ENCODE assay signal across 12 cellular contexts in the genomic region with DNA sequence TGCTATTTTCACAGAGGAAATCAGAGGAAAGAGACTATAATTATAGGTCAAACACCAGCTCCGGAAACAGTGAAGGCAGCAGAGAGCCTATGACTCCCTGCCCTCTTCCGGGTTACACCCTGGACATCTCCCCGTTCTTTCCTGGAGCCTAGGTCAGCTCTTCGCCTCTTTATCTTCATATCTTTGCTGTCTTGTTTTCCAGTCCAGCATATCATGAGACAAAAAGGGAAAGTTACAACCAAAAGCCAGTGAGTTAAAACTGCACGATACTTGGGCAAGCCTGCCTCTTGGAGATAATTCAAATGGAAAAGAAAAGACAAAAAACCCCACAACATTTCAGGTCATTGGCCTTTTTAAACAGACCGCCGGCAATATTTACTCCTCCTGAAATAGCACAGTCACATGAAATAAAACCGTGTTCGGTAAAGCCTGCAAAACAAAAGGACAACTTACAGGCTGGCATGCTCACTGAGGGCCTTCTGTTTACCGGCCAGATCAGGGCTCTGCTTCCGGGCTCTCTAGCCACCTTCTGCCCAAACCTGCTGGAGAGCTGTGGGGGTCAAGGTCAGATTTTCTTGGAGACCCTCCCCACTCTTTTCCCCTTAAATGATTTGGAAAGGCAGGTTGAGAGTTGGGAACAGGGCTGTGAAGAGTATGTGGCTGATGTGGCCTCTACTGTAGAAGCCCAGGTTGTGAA. TPM values are rescaled to one million over a fixed set of nuclear protein-coding genes. Genes with fewer than 3 reads are reported as not detected.
DNase-seq lines count a peak whose midpoint lies in the region; ATAC-seq and TF ChIP-seq lines count a peak whose summit lies in the region.
"Had no signal": no experiment of that assay in that cellular context is flagged by ENCODE, and none has a peak within 500 bp of the region (broad histone marks: within the 10 kb centered on the region; RNA-seq: fewer than 3 reads in every experiment).

No MANE protein-coding gene starts in this region.

- no peak for DNase-seq in activated T-cell treated with anti-CD3 and anti-CD28 coated beads, Interleukin-2, amount 50 U/mL, for 72 hours
- DNase-seq in activated T-cell treated with anti-CD3 and anti-CD28 coated beads, Interleukin-2, amount 50 U/mL, for 48 hours, result no peak
- peak; percentile 70 for DNase-seq in dermis blood vessel endothelial cell
- DNase-seq in lower lobe of right lung, result no peak
- DNase-seq in dedifferentiated amniotic fluid mesenchymal stem cell (ENCODE audit: extremely low spot score), result no peak
- no peak for DNase-seq in PC-9
- no peak for DNase-seq in SIG-M5 treated with dmso at 0.1 percent for 504 hours (lab: John Stamatoyannopoulos, UW; ENCODE audit: unreplicated experiment)
- DNase-seq: activated CD4-positive, alpha-beta T cell treated with anti-CD3 and anti-CD28 coated beads, Interleukin-2, amount 50 U/mL, for 4 hours; AML-193; Peyer's patch; stimulated activated CD8-positive, alpha-beta memory T cell treated with anti-CD3 and anti-CD28 coated beads, Interleukin-4, amount 100 ng/mL, for 48 hours had no signal

- H3K79me2 ChIP-seq in PC-9 (ENCODE audit: low read depth), result no peaks in the 10 kb centered on the region

- 40% methylated on average over 11 of the region's 11 CpGs for WGBS in urinary bladder

- H3K9me3 ChIP-seq in lower lobe of right lung (no peaks in the 10 kb centered on the region), PC-9 (ENCODE audit: insufficient read depth, low read depth) (no peaks in the 10 kb centered on the region)
- H3K9me3 ChIP-seq: Peyer's patch had no signal

- POLR2A ChIA-PET in PC-9 (lab: Charles Lee; ENCODE audit: unreplicated experiment), result no interaction called here

- H3K27ac ChIP-seq in lower lobe of right lung (peak overlapping the region; percentile 71), urinary bladder (ENCODE audit: low read depth) (peak overlapping the region; percentile 35), PC-9 (no peak overlapping the region)

- peak overlapping the region; percentile 58 for H3K27ac Mint-ChIP-seq in activated T-cell treated with anti-CD3 and anti-CD28 coated beads, Interleukin-2, amount 50 U/mL, for 72 hours

- peak overlapping the region; percentile 7 for H3K4me3 ChIP-seq in lower lobe of right lung
- no peak overlapping the region for H3K4me3 ChIP-seq in urinary bladder (ENCODE audit: low read depth, low read length)
- no peak overlapping the region for H3K4me3 ChIP-seq in PC-9
- H3K4me3 ChIP-seq: Peyer's patch had no signal

- ATAC-seq in activated T-cell treated with anti-CD3 and anti-CD28 coated beads, Interleukin-2, amount 50 U/mL, for 72 hours (replicated peaks in 1 of 2), result no peak
- ATAC-seq in lower lobe of right lung, result no peak

- H3K4me1 Mint-ChIP-seq in activated T-cell treated with anti-CD3 and anti-CD28 coated beads, Interleukin-2, amount 50 U/mL, for 72 hours (ENCODE audit: low read depth), result peaks cover 24% of the 10 kb centered on the region

- H3K36me3 ChIP-seq in lower lobe of right lung, result no peaks in the 10 kb centered on the region
- no peaks in the 10 kb centered on the region for H3K36me3 ChIP-seq in urinary bladder (ENCODE audit: insufficient read depth)
- no peaks in the 10 kb centered on the region for H3K36me3 ChIP-seq in PC-9 (ENCODE audit: low read depth)
- H3K36me3 ChIP-seq: Peyer's patch had no signal

- no peaks in the 10 kb centered on the region; the same call in 1 of the 2 replicates for H3K9me2 ChIP-seq in PC-9 (ENCODE audit: insufficient read depth)

- peak overlapping the region in 1 of 2 donors; percentile 32 for H3K4me3 Mint-ChIP-seq in activated T-cell treated with anti-CD3 and anti-CD28 coated beads, Interleukin-2, amount 50 U/mL, for 72 hours

- H3F3A ChIP-seq in PC-9 (ENCODE audit: insufficient read depth, low read depth), result no peaks in the 10 kb centered on the region

- H3K27me3 ChIP-seq in lower lobe of right lung (ENCODE audit: low read depth) (no peaks in the 10 kb centered on the region), PC-9 (ENCODE audit: insufficient read depth, low read depth) (no peaks in the 10 kb centered on the region)
- H3K27me3 ChIP-seq: Peyer's patch had no signal

- no peaks in the 10 kb centered on the region for H3K27me3 Mint-ChIP-seq in activated T-cell treated with anti-CD3 and anti-CD28 coated beads, Interleukin-2, amount 50 U/mL, for 72 hours (ENCODE audit: low read depth)

- CTCF ChIA-PET in PC-9 (lab: Charles Lee), result no interaction called here

- TF ChIP-seq CTCF in lower lobe of right lung (IDR thresholded peaks at IDR 0.05) (no peak), PC-9 (conservative IDR thresholded peaks at IDR 0.05) (no peak)

- H4K20me1 ChIP-seq in PC-9 (ENCODE audit: insufficient read depth), result no peaks in the 10 kb centered on the region

- no peaks in the 10 kb centered on the region for H3K9me3 Mint-ChIP-seq in activated T-cell treated with anti-CD3 and anti-CD28 coated beads, Interleukin-2, amount 50 U/mL, for 72 hours

- no peak overlapping the region for H3K4me2 ChIP-seq in PC-9

- peaks cover 50% of the 10 kb centered on the region for H3K4me1 ChIP-seq in lower lobe of right lung
- no peaks in the 10 kb centered on the region for H3K4me1 ChIP-seq in urinary bladder (ENCODE audit: insufficient read depth)
- H3K4me1 ChIP-seq in PC-9 (replicated peaks; ENCODE audit: insufficient read depth), result peaks cover 13% of the 10 kb centered on the region

- H2AFZ ChIP-seq in PC-9, result no peak overlapping the region

- no TSS peak for BruUV-seq in PC-9 (replicated peaks; lab: Mats Ljungman, UMichigan)

- no peaks in the 10 kb centered on the region for H3K36me3 Mint-ChIP-seq in activated T-cell treated with anti-CD3 and anti-CD28 coated beads, Interleukin-2, amount 50 U/mL, for 72 hours (ENCODE audit: insufficient read depth in 2 of 2)

- intact Hi-C loops in lower lobe of right lung (cut with DNase I), result no loop called here
- intact Hi-C loops in PC-9 (cut with micrococcal nuclease; ENCODE audit: unreplicated experiment), result no loop called here

RNA-seq across cellular contexts. Expression of a gene that starts 42.8 kb away (rescaled TPM):
- 10 to 100 TPM; 43.7 to 52.0 TPM for total RNA-seq in activated T-cell treated with anti-CD3 and anti-CD28 coated beads, Interleukin-2, amount 50 U/mL, for 72 hours
- total RNA-seq in dermis blood vessel endothelial cell (77.1 and 87.5 TPM in 2 replicates), lower lobe of right lung (91.5 TPM), urinary bladder (64.4 TPM), PC-9 (2021) (22.8 and 26.7 TPM in 2 replicates)
- polyA plus RNA-seq in urinary bladder, result 47.1 TPM
